Comparison of ENCODE assay signal across 1 cellular context in the genomic region with DNA sequence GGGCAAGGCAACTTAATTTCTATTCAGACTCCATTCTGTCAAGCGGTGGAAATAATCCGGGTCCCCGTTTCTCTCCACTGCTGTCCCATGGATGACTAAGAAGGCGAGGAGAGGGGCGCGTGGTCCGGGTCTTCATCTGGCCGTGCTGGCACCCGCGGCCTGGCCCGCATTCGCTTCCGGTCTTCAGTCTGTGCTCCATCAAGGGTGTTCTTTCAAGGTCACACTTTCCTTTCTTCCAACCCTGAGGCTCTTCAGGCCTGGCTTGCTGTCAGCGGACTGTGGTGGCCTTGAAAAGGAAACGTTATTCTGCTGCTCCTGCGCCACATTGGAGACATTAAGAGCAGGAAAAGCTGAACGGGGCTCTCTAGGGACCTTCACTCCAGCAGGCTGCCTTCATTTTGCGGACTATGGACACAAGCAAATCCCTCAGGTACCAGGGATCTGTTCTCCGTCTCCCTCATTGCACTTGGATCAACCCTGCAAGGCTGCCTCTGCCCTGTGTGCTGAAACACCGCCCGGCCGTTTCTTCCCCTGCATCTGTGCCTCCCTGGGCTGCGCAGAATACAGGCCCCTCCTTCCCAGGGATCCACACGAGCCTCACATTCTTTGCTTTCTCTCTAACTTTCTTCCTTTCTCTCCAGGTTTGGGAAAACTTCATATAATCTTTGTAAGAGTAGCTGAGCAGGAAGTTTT.
TF ChIP-seq lines count a peak whose summit lies in the region.

No MANE protein-coding gene starts in this region.

TF ChIP-seq in HepG2, 621 proteins besides CTCF, POLR2A, EP300 and RAD21:
- TF ChIP-seq SIX4 (CRISPR knock-in tag; IDR thresholded peaks at IDR 0.05) (no peak), ZSCAN12 (CRISPR knock-in tag; IDR thresholded peaks at IDR 0.05) (no peak), NBN (conservative IDR thresholded peaks at IDR 0.05) (no peak), ZFP36L2 (CRISPR knock-in tag; IDR thresholded peaks at IDR 0.05) (no peak), ZNF17 (CRISPR knock-in tag; IDR thresholded peaks at IDR 0.05) (no peak), ATM (IDR thresholded peaks at IDR 0.05; ENCODE audit: borderline replicate concordance) (no peak), NFIB (CRISPR knock-in tag; IDR thresholded peaks at IDR 0.05; ENCODE audit: borderline replicate concordance) (no peak), NFE2 (CRISPR knock-in tag; IDR thresholded peaks at IDR 0.05) (no peak), ZNF781 (CRISPR knock-in tag; IDR thresholded peaks at IDR 0.05; ENCODE audit: borderline replicate concordance, not compliant biosample characterization) (no peak), SMAD3 (CRISPR knock-in tag; IDR thresholded peaks at IDR 0.05) (no peak), ELF3 (CRISPR knock-in tag; IDR thresholded peaks at IDR 0.05) (no peak), KLF15 (CRISPR knock-in tag; IDR thresholded peaks at IDR 0.05; ENCODE audit: borderline replicate concordance) (no peak)
- TF ChIP-seq, protein P1, sequence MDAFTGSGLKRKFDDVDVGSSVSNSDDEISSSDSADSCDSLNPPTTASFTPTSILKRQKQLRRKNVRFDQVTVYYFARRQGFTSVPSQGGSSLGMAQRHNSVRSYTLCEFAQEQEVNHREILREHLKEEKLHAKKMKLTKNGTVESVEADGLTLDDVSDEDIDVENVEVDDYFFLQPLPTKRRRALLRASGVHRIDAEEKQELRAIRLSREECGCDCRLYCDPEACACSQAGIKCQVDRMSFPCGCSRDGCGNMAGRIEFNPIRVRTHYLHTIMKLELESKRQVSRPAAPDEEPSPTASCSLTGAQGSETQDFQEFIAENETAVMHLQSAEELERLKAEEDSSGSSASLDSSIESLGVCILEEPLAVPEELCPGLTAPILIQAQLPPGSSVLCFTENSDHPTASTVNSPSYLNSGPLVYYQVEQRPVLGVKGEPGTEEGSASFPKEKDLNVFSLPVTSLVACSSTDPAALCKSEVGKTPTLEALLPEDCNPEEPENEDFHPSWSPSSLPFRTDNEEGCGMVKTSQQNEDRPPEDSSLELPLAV (CRISPR knock-in tag; conservative IDR thresholded peaks at IDR 0.05; ENCODE audit: low read depth) = no peak
- TF ChIP-seq, protein P2, sequence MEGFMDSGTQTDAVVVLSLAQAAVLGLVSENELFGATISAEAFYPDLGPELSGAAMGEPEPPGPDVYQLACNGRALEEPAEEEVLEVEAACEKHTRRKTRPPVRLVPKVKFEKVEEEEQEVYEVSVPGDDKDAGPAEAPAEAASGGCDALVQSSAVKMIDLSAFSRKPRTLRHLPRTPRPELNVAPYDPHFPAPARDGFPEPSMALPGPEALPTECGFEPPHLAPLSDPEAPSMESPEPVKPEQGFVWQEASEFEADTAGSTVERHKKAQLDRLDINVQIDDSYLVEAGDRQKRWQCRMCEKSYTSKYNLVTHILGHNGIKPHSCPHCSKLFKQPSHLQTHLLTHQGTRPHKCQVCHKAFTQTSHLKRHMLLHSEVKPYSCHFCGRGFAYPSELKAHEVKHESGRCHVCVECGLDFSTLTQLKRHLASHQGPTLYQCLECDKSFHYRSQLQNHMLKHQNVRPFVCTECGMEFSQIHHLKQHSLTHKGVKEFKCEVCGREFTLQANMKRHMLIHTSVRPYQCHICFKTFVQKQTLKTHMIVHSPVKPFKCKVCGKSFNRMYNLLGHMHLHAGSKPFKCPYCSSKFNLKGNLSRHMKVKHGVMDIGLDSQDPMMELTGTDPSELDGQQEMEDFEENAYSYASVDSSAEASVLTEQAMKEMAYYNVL (CRISPR knock-in tag; IDR thresholded peaks at IDR 0.05; ENCODE audit: borderline replicate concordance) = no peak
- TF ChIP-seq, protein P3, sequence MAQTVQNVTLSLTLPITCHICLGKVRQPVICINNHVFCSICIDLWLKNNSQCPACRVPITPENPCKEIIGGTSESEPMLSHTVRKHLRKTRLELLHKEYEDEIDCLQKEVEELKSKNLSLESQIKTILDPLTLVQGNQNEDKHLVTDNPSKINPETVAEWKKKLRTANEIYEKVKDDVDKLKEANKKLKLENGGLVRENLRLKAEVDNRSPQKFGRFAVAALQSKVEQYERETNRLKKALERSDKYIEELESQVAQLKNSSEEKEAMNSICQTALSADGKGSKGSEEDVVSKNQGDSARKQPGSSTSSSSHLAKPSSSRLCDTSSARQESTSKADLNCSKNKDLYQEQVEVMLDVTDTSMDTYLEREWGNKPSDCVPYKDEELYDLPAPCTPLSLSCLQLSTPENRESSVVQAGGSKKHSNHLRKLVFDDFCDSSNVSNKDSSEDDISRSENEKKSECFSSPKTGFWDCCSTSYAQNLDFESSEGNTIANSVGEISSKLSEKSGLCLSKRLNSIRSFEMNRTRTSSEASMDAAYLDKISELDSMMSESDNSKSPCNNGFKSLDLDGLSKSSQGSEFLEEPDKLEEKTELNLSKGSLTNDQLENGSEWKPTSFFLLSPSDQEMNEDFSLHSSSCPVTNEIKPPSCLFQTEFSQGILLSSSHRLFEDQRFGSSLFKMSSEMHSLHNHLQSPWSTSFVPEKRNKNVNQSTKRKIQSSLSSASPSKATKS (CRISPR knock-in tag; IDR thresholded peaks at IDR 0.05) = no peak
- TF ChIP-seq, protein P4, sequence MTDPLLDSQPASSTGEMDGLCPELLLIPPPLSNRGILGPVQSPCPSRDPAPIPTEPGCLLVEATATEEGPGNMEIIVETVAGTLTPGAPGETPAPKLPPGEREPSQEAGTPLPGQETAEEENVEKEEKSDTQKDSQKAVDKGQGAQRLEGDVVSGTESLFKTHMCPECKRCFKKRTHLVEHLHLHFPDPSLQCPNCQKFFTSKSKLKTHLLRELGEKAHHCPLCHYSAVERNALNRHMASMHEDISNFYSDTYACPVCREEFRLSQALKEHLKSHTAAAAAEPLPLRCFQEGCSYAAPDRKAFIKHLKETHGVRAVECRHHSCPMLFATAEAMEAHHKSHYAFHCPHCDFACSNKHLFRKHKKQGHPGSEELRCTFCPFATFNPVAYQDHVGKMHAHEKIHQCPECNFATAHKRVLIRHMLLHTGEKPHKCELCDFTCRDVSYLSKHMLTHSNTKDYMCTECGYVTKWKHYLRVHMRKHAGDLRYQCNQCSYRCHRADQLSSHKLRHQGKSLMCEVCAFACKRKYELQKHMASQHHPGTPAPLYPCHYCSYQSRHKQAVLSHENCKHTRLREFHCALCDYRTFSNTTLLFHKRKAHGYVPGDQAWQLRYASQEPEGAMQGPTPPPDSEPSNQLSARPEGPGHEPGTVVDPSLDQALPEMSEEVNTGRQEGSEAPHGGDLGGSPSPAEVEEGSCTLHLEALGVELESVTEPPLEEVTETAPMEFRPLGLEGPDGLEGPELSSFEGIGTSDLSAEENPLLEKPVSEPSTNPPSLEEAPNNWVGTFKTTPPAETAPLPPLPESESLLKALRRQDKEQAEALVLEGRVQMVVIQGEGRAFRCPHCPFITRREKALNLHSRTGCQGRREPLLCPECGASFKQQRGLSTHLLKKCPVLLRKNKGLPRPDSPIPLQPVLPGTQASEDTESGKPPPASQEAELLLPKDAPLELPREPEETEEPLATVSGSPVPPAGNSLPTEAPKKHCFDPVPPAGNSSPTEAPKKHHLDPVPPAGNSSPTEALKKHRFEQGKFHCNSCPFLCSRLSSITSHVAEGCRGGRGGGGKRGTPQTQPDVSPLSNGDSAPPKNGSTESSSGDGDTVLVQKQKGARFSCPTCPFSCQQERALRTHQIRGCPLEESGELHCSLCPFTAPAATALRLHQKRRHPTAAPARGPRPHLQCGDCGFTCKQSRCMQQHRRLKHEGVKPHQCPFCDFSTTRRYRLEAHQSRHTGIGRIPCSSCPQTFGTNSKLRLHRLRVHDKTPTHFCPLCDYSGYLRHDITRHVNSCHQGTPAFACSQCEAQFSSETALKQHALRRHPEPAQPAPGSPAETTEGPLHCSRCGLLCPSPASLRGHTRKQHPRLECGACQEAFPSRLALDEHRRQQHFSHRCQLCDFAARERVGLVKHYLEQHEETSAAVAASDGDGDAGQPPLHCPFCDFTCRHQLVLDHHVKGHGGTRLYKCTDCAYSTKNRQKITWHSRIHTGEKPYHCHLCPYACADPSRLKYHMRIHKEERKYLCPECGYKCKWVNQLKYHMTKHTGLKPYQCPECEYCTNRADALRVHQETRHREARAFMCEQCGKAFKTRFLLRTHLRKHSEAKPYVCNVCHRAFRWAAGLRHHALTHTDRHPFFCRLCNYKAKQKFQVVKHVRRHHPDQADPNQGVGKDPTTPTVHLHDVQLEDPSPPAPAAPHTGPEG (CRISPR knock-in tag; IDR thresholded peaks at IDR 0.05) = no peak
- TF ChIP-seq, protein P5, sequence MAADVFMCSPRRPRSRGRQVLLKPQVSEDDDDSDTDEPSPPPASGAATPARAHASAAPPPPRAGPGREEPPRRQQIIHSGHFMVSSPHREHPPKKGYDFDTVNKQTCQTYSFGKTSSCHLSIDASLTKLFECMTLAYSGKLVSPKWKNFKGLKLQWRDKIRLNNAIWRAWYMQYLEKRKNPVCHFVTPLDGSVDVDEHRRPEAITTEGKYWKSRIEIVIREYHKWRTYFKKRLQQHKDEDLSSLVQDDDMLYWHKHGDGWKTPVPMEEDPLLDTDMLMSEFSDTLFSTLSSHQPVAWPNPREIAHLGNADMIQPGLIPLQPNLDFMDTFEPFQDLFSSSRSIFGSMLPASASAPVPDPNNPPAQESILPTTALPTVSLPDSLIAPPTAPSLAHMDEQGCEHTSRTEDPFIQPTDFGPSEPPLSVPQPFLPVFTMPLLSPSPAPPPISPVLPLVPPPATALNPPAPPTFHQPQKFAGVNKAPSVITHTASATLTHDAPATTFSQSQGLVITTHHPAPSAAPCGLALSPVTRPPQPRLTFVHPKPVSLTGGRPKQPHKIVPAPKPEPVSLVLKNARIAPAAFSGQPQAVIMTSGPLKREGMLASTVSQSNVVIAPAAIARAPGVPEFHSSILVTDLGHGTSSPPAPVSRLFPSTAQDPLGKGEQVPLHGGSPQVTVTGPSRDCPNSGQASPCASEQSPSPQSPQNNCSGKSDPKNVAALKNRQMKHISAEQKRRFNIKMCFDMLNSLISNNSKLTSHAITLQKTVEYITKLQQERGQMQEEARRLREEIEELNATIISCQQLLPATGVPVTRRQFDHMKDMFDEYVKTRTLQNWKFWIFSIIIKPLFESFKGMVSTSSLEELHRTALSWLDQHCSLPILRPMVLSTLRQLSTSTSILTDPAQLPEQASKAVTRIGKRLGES (CRISPR knock-in tag; IDR thresholded peaks at IDR 0.05; ENCODE audit: borderline replicate concordance) = no peak
- TF ChIP-seq, protein P6, sequence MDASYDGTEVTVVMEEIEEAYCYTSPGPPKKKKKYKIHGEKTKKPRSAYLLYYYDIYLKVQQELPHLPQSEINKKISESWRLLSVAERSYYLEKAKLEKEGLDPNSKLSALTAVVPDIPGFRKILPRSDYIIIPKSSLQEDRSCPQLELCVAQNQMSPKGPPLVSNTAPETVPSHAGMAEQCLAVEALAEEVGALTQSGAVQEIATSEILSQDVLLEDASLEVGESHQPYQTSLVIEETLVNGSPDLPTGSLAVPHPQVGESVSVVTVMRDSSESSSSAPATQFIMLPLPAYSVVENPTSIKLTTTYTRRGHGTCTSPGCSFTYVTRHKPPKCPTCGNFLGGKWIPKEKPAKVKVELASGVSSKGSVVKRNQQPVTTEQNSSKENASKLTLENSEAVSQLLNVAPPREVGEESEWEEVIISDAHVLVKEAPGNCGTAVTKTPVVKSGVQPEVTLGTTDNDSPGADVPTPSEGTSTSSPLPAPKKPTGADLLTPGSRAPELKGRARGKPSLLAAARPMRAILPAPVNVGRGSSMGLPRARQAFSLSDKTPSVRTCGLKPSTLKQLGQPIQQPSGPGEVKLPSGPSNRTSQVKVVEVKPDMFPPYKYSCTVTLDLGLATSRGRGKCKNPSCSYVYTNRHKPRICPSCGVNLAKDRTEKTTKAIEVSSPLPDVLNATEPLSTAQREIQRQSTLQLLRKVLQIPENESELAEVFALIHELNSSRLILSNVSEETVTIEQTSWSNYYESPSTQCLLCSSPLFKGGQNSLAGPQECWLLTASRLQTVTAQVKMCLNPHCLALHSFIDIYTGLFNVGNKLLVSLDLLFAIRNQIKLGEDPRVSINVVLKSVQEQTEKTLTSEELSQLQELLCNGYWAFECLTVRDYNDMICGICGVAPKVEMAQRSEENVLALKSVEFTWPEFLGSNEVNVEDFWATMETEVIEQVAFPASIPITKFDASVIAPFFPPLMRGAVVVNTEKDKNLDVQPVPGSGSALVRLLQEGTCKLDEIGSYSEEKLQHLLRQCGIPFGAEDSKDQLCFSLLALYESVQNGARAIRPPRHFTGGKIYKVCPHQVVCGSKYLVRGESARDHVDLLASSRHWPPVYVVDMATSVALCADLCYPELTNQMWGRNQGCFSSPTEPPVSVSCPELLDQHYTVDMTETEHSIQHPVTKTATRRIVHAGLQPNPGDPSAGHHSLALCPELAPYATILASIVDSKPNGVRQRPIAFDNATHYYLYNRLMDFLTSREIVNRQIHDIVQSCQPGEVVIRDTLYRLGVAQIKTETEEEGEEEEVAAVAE (CRISPR knock-in tag; IDR thresholded peaks at IDR 0.05; ENCODE audit: borderline replicate concordance) = no peak
TF ChIP-seq in HepG2: peak in this region for 0.
